Comparison of ENCODE assay signal across 1 cellular context in genomic region chr6:2790588-2790987, GRCh38.
TF ChIP-seq lines count a peak whose summit lies in the region.

No MANE protein-coding gene starts in this region.

TF ChIP-seq in HCT116, 20 proteins besides CTCF, POLR2A, EP300 and RAD21 (continued from another document):
- no peak for TF ChIP-seq ZBTB33 (IDR thresholded peaks at IDR 0.05; ENCODE audit: extremely low read depth, insufficient replicate concordance, low read length)
- no peak for TF ChIP-seq JUND (IDR thresholded peaks at IDR 0.05)
- no peak for TF ChIP-seq EGR1 (IDR thresholded peaks at IDR 0.05; ENCODE audit: low read depth)
- TF ChIP-seq EZH2 (IDR thresholded peaks at IDR 0.05), result no peak
- no peak for TF ChIP-seq SRF (IDR thresholded peaks at IDR 0.05; ENCODE audit: low read depth)
- no peak for TF ChIP-seq SIN3A (IDR thresholded peaks at IDR 0.05; ENCODE audit: low read depth)
